ENCODE assay signal across 29 cellular contexts in the genomic region with DNA sequence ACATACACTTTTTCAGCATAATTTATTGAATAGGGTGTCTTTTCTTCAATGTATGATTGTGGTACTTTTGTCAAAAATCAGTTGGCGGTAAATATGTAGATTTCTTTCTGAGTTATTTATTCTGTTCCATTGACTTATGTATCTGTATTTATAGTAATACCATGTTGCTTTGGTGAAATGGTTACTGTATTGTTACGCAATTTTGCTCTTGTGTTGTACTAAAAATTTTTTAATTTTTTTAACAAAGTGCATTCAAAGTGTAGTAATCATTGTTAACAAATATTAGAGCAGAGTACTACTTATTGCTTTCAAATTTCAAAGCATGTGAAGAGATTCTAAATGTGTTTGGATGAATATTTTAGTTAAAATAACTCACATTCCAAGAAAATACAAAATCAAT.
"Had no signal": no experiment of that assay in that cellular context is flagged by ENCODE, and none has a peak within 500 bp of the region (broad histone marks: within the 10 kb centered on the region; RNA-seq: fewer than 3 reads in every experiment).

No MANE protein-coding gene starts in this region.

- H3K27me3 ChIP-seq: neural progenitor cell, ovary, spleen, thyroid gland, upper lobe of left lung, vagina had no signal

- H3K36me3 ChIP-seq: neural progenitor cell, ovary, spleen, thoracic aorta, thyroid gland, tibial nerve, upper lobe of left lung, vagina had no signal

- ATAC-seq: naive thymus-derived CD4-positive, alpha-beta T cell; natural killer cell; psoas muscle; right cardiac atrium; sciatic nerve; stimulated activated memory B cell treated with anti-CD40 and anti-IgM and Interleukin-4, amounts not matched to agents 10 μg/mL and 1 μg/mL and 100 μg/mL, for 72 hours; stimulated activated naive CD8-positive, alpha-beta T cell treated with anti-CD3 and anti-CD28 coated beads, Interleukin-15, amount 100 ng/mL, for 72 hours; stimulated activated naive CD8-positive, alpha-beta T cell treated with anti-CD3 and anti-CD28 coated beads, Interleukin-15, Interleukin-2, amounts not matched to agents 100 U/mL and 50 U/mL, for 24 hours had no signal

- H3K4me1 ChIP-seq: neural progenitor cell, parathyroid adenoma, psoas muscle, spleen, thyroid gland, tibial nerve, upper lobe of left lung, vagina had no signal

- H3K79me2 ChIP-seq: parathyroid adenoma had no signal

- H3K4me3 ChIP-seq: neural progenitor cell, ovary, psoas muscle, skin epidermis, smooth muscle cell, spleen, thoracic aorta, thyroid gland, tibial nerve, upper lobe of left lung, vagina had no signal

- H3K9ac ChIP-seq: neural progenitor cell, parathyroid adenoma had no signal

- H3K4me2 ChIP-seq: neural progenitor cell, smooth muscle cell had no signal

- DNase-seq: naive thymus-derived CD4-positive, alpha-beta T cell; natural killer cell; occipital lobe; ovary; posterior cingulate gyrus; psoas muscle; right cardiac atrium; spleen; stimulated activated CD4-positive, alpha-beta T cell treated with anti-CD3 and anti-CD28 coated beads, Interleukin-12 subunit alpha, Interleukin-12 subunit beta, amount 100 ng/mL, for 4 hours; stimulated activated CD4-positive, alpha-beta T cell treated with anti-CD3 and anti-CD28 coated beads, Interleukin-1b, Interleukin-23, amount 100 ng/mL, for 48 hours; stimulated activated CD4-positive, alpha-beta T cell treated with anti-CD3 and anti-CD28 coated beads, Interleukin-4, amount 100 ng/mL, for 1 hour; stimulated activated CD4-positive, alpha-beta T cell treated with anti-CD3 and anti-CD28 coated beads, Interleukin-4, amount 100 ng/mL, for 4 hours; stimulated activated CD8-positive, alpha-beta memory T cell treated with anti-CD3 and anti-CD28 coated beads, Interleukin-4, amount 100 ng/mL, for 48 hours; stimulated activated naive CD4-positive, alpha-beta T cell; stimulated activated naive CD8-positive, alpha-beta T cell treated with anti-CD3 and anti-CD28 coated beads, Interleukin-15, amount 100 ng/mL, for 72 hours; stimulated activated naive CD8-positive, alpha-beta T cell treated with anti-CD3 and anti-CD28 coated beads, Interleukin-15, Interleukin-2, amounts not matched to agents 100 U/mL and 50 U/mL, for 24 hours; thyroid gland; trophoblast cell; upper lobe of left lung had no signal

- H2AFZ ChIP-seq: neural progenitor cell, parathyroid adenoma had no signal

- H3K27ac ChIP-seq: neural progenitor cell, ovary, parathyroid adenoma, psoas muscle, skin epidermis, spleen, thoracic aorta, thyroid gland, tibial nerve, upper lobe of left lung, vagina had no signal

- FAIRE-seq: urothelium cell line had no signal

- H3K9me3 ChIP-seq: ovary, thoracic aorta, thyroid gland, tibial nerve, vagina had no signal
